In genomic region chr9:135989157-135989556, GRCh38 we compare ENCODE assay signal across 14 cellular contexts.
"Had no signal": no experiment of that assay in that cellular context is flagged by ENCODE, and none has a peak within 500 bp of the region (broad histone marks: within the 10 kb centered on the region; RNA-seq: fewer than 3 reads in every experiment).

No MANE protein-coding gene starts in this region.

- H2AFZ ChIP-seq: hepatocyte, parathyroid adenoma had no signal

- H3K4me2 ChIP-seq: hepatocyte had no signal

- H3K36me3 Mint-ChIP-seq: activated CD4-positive, alpha-beta memory T cell treated with anti-CD3 and anti-CD28 coated beads for 36 hours; mesothelial cell of epicardium; stimulated activated effector memory CD8-positive, alpha-beta T cell treated with anti-CD3 and anti-CD28 coated beads, Interleukin-12 subunit alpha, Interleukin-12 subunit beta, amount 100 ng/mL, for 72 hours had no signal

- H3K4me3 Mint-ChIP-seq: activated CD4-positive, alpha-beta memory T cell treated with anti-CD3 and anti-CD28 coated beads for 36 hours; mesothelial cell of epicardium; neural crest cell; stimulated activated effector memory CD8-positive, alpha-beta T cell treated with anti-CD3 and anti-CD28 coated beads, Interleukin-12 subunit alpha, Interleukin-12 subunit beta, amount 100 ng/mL, for 72 hours had no signal

- H3K36me3 ChIP-seq: upper lobe of left lung had no signal

- H3K9ac ChIP-seq: parathyroid adenoma had no signal

- H3K4me3 ChIP-seq: hepatocyte had no signal

- H3K4me1 ChIP-seq: parathyroid adenoma had no signal

- H3K27me3 ChIP-seq: upper lobe of left lung had no signal

- H3K27me3 Mint-ChIP-seq: activated CD4-positive, alpha-beta memory T cell treated with anti-CD3 and anti-CD28 coated beads for 36 hours had no signal

- DNase-seq: activated CD8-positive, alpha-beta memory T cell treated with anti-CD3 and anti-CD28 coated beads, Interleukin-2, amount 50 U/mL, for 4 hours; cortex of kidney; effector memory CD8-positive, alpha-beta T cell; erythroblast; kidney glomerular epithelial cell; T1000 had no signal

- H3K9me3 ChIP-seq: upper lobe of left lung had no signal

- H3K9me3 Mint-ChIP-seq: activated CD4-positive, alpha-beta memory T cell treated with anti-CD3 and anti-CD28 coated beads for 36 hours; activated T-cell treated with anti-CD3 and anti-CD28 coated beads, Interleukin-2, amount 50 U/mL, for 72 hours; effector memory CD8-positive, alpha-beta T cell; mesothelial cell of epicardium; neural crest cell; stimulated activated effector memory CD8-positive, alpha-beta T cell treated with anti-CD3 and anti-CD28 coated beads, Interleukin-12 subunit alpha, Interleukin-12 subunit beta, amount 100 ng/mL, for 72 hours had no signal

- H3K27ac Mint-ChIP-seq: activated CD4-positive, alpha-beta memory T cell treated with anti-CD3 and anti-CD28 coated beads for 36 hours; activated T-cell treated with anti-CD3 and anti-CD28 coated beads, Interleukin-2, amount 50 U/mL, for 72 hours; effector memory CD8-positive, alpha-beta T cell; mesothelial cell of epicardium; stimulated activated effector memory CD8-positive, alpha-beta T cell treated with anti-CD3 and anti-CD28 coated beads, Interleukin-12 subunit alpha, Interleukin-12 subunit beta, amount 100 ng/mL, for 72 hours had no signal

- H3K27ac ChIP-seq: hepatocyte, parathyroid adenoma had no signal
